ENCODE assay signal across 1 cellular context in genomic region chr11:68780829-68781228, GRCh38.
TF ChIP-seq lines count a peak whose summit lies in the region.

No MANE protein-coding gene starts in this region.

TF ChIP-seq in H1, 55 proteins besides CTCF, POLR2A, EP300 and RAD21 (continued from another document):
- TF ChIP-seq TBP (IDR thresholded peaks at IDR 0.05; ENCODE audit: low read depth, low read length) (peak; percentile 28; the same call in 1 of the 2 replicates), KDM5A (IDR thresholded peaks at IDR 0.05; ENCODE audit: low read length) (no peak), POLR2AphosphoS5 (IDR thresholded peaks at IDR 0.05; ENCODE audit: low read depth, low read length) (no peak), CHD2 (IDR thresholded peaks at IDR 0.05; ENCODE audit: low read length) (no peak), SIRT6 (IDR thresholded peaks at IDR 0.05; ENCODE audit: low read length) (no peak), USF2 (IDR thresholded peaks at IDR 0.05; ENCODE audit: low read length) (peak; percentile 87)
